1 cellular context compared by ENCODE assay signal in the genomic region with DNA sequence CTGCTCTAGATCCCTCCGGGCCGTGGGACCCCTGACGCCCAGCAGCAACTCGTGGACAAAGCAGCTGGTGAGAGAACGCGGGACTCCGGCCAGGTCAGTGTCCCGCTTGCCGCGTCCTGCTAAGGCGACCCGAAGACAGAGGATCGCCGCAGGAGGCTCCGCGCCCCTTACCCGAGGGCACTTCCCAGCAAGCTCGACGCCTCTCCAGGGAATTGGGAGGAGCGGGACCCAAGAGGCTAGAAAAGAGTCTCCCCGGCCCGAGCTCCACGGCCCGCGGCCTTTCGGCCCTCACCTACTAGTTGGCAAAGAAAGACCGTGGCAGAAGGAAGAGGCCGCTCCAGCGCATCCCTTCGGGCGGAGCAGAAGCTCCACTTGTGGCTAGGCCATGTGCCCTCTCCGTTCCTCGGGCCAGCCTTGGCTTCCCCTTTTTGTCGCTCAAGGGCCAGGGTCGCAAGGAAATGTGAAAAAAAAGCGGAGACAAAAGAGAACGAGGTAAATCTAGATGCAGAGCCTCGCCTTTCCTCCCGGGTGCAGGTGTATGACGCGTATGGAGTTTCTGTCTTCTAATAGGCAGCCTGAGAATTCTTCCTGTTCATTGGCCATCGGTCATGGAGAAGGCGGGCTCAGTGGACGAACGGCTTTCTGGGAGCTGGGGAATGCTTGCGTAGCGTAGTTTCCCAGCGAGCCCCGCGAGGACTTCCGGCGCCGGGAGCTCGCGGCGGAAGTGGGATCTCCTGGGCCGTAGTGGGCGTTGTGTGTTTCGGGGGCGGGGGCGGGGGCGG.
A peak's percentile ranks its signal among the peaks of the same experiment; 100 is the strongest.
TF ChIP-seq lines count a peak whose summit lies in the region.

A gene with protein sequence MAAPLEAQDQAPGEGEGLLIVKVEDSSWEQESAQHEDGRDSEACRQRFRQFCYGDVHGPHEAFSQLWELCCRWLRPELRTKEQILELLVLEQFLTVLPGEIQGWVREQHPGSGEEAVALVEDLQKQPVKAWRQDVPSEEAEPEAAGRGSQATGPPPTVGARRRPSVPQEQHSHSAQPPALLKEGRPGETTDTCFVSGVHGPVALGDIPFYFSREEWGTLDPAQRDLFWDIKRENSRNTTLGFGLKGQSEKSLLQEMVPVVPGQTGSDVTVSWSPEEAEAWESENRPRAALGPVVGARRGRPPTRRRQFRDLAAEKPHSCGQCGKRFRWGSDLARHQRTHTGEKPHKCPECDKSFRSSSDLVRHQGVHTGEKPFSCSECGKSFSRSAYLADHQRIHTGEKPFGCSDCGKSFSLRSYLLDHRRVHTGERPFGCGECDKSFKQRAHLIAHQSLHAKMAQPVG (plus strand): TSS at position 692 of the 782 bp plus-strand sequence. CDS start 2,252 bp downstream, outside the sequence.

TF ChIP-seq in HepG2, 621 proteins besides CTCF, POLR2A, EP300 and RAD21 (continued from another document and continues in another):
- TF ChIP-seq GLMP (CRISPR knock-in tag; IDR thresholded peaks at IDR 0.05; ENCODE audit: borderline replicate concordance) (no peak), ZNF503 (CRISPR knock-in tag; IDR thresholded peaks at IDR 0.05) (peak; percentile 48; the same call in 1 of the 2 replicates), SMARCC2 (IDR thresholded peaks at IDR 0.05) (no peak), U2AF2 (IDR thresholded peaks at IDR 0.05; ENCODE audit: low read depth, low read length) (no peak), KAT7 (CRISPR knock-in tag; IDR thresholded peaks at IDR 0.05; ENCODE audit: borderline replicate concordance) (no peak), NPAS2 (CRISPR knock-in tag; IDR thresholded peaks at IDR 0.05; ENCODE audit: borderline replicate concordance) (no peak), ZNF343 (CRISPR knock-in tag; IDR thresholded peaks at IDR 0.05) (no peak), ZNF292 (CRISPR knock-in tag; IDR thresholded peaks at IDR 0.05; ENCODE audit: borderline replicate concordance, low read depth) (no peak), GABPB1 (CRISPR knock-in tag; IDR thresholded peaks at IDR 0.05) (peak; percentile 93), ETV6 (CRISPR knock-in tag; conservative IDR thresholded peaks at IDR 0.05) (no peak), TOPORS (CRISPR knock-in tag; IDR thresholded peaks at IDR 0.05) (no peak), ZNF329 (CRISPR knock-in tag; IDR thresholded peaks at IDR 0.05; ENCODE audit: low read depth) (no peak), TBP (CRISPR knock-in tag; IDR thresholded peaks at IDR 0.05) (no peak), ZNF318 (CRISPR knock-in tag; IDR thresholded peaks at IDR 0.05) (no peak), CBX5 (CRISPR knock-in tag; IDR thresholded peaks at IDR 0.05; ENCODE audit: borderline replicate concordance) (no peak), SATB2 (CRISPR knock-in tag; IDR thresholded peaks at IDR 0.05) (no peak), ZHX2 (IDR thresholded peaks at IDR 0.05; ENCODE audit: low read depth) (peak; percentile 33; the same call in 1 of the 2 replicates), ZHX2 (CRISPR knock-in tag; IDR thresholded peaks at IDR 0.05; ENCODE audit: borderline replicate concordance) (no peak), ZKSCAN8 (CRISPR knock-in tag; IDR thresholded peaks at IDR 0.05; ENCODE audit: borderline replicate concordance) (no peak), BCLAF1 (IDR thresholded peaks at IDR 0.05) (no peak), ZNF205 (CRISPR knock-in tag; IDR thresholded peaks at IDR 0.05) (no peak), ZC3H4 (CRISPR knock-in tag; IDR thresholded peaks at IDR 0.05; ENCODE audit: borderline replicate concordance) (no peak), JARID2 (CRISPR knock-in tag; IDR thresholded peaks at IDR 0.05; ENCODE audit: insufficient replicate concordance) (no peak), PAF1 (CRISPR knock-in tag; IDR thresholded peaks at IDR 0.05) (no peak), REXO4 (CRISPR knock-in tag; IDR thresholded peaks at IDR 0.05; ENCODE audit: borderline replicate concordance) (no peak), ZNF101 (CRISPR knock-in tag; IDR thresholded peaks at IDR 0.05; ENCODE audit: borderline replicate concordance, low read depth) (no peak)
- TF ChIP-seq, protein P1, sequence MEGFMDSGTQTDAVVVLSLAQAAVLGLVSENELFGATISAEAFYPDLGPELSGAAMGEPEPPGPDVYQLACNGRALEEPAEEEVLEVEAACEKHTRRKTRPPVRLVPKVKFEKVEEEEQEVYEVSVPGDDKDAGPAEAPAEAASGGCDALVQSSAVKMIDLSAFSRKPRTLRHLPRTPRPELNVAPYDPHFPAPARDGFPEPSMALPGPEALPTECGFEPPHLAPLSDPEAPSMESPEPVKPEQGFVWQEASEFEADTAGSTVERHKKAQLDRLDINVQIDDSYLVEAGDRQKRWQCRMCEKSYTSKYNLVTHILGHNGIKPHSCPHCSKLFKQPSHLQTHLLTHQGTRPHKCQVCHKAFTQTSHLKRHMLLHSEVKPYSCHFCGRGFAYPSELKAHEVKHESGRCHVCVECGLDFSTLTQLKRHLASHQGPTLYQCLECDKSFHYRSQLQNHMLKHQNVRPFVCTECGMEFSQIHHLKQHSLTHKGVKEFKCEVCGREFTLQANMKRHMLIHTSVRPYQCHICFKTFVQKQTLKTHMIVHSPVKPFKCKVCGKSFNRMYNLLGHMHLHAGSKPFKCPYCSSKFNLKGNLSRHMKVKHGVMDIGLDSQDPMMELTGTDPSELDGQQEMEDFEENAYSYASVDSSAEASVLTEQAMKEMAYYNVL (CRISPR knock-in tag; IDR thresholded peaks at IDR 0.05; ENCODE audit: borderline replicate concordance): no peak
